ENCODE assay signal across 1 cellular context in genomic region chr2:74816540-74817331, GRCh38.
TF ChIP-seq lines count a peak whose summit lies in the region.

No MANE protein-coding gene starts in this region.

TF ChIP-seq in HepG2, 621 proteins besides CTCF, POLR2A, EP300 and RAD21 (continued from another document and continues in another):
- TF ChIP-seq ZNF512B (CRISPR knock-in tag; IDR thresholded peaks at IDR 0.05; ENCODE audit: borderline replicate concordance) (no peak), ZBTB21 (CRISPR knock-in tag; IDR thresholded peaks at IDR 0.05) (no peak; the same call in 1 of the 2 replicates), SALL1 (CRISPR knock-in tag; IDR thresholded peaks at IDR 0.05) (peak; percentile 60), CBFB (CRISPR knock-in tag; IDR thresholded peaks at IDR 0.05) (peak; percentile 65; the same call in 1 of the 2 replicates), TRAFD1 (CRISPR knock-in tag; IDR thresholded peaks at IDR 0.05; ENCODE audit: borderline replicate concordance) (no peak), EZH2 (conservative IDR thresholded peaks at IDR 0.05; ENCODE audit: low read depth, low read length) (no peak), HMGXB4 (CRISPR knock-in tag; IDR thresholded peaks at IDR 0.05; ENCODE audit: borderline replicate concordance in 1 of 2, low read depth in 1 of 2) (peak in 1 of 2 experiments; percentile 26; a peak in 1 of 4 replicates), MATR3 (CRISPR knock-in tag; IDR thresholded peaks at IDR 0.05) (no peak), ZNF260 (CRISPR knock-in tag; IDR thresholded peaks at IDR 0.05; ENCODE audit: borderline replicate concordance, low read depth) (no peak), E2F1 (CRISPR knock-in tag; IDR thresholded peaks at IDR 0.05) (no peak), ZNF724P (CRISPR knock-in tag; IDR thresholded peaks at IDR 0.05; ENCODE audit: borderline replicate concordance) (no peak), ZNF558 (CRISPR knock-in tag; IDR thresholded peaks at IDR 0.05; ENCODE audit: borderline replicate concordance) (no peak), CREB1 (IDR thresholded peaks at IDR 0.05) (no peak), CREB1 (CRISPR knock-in tag; IDR thresholded peaks at IDR 0.05) (peak; percentile 30; the same call in 1 of the 2 replicates), ZNF549 (CRISPR knock-in tag; IDR thresholded peaks at IDR 0.05) (no peak), THAP9 (CRISPR knock-in tag; IDR thresholded peaks at IDR 0.05; ENCODE audit: borderline replicate concordance) (no peak), CCAR2 (optimal IDR thresholded peaks at IDR 0.05; ENCODE audit: low read depth, low read length) (no peak), MTF2 (CRISPR knock-in tag; IDR thresholded peaks at IDR 0.05; ENCODE audit: borderline replicate concordance) (no peak), ZNF547 (CRISPR knock-in tag; IDR thresholded peaks at IDR 0.05) (no peak), ZNF251 (CRISPR knock-in tag; IDR thresholded peaks at IDR 0.05) (no peak), NR2F2 (IDR thresholded peaks at IDR 0.05; ENCODE audit: borderline replicate concordance, low read depth) (peak; percentile 54; the same call in 1 of the 2 replicates), FOXK2 (IDR thresholded peaks at IDR 0.05) (no peak), ZNF446 (CRISPR knock-in tag; IDR thresholded peaks at IDR 0.05) (no peak), ZNF333 (CRISPR knock-in tag; IDR thresholded peaks at IDR 0.05; ENCODE audit: borderline replicate concordance) (no peak), ZNF367 (CRISPR knock-in tag; IDR thresholded peaks at IDR 0.05; ENCODE audit: borderline replicate concordance) (no peak), FOXO1 (CRISPR knock-in tag; IDR thresholded peaks at IDR 0.05) (peak; percentile 56; the same call in 1 of the 2 replicates), CHCHD3 (CRISPR knock-in tag; IDR thresholded peaks at IDR 0.05) (no peak), ZNF557 (CRISPR knock-in tag; IDR thresholded peaks at IDR 0.05) (no peak), ONECUT2 (CRISPR knock-in tag; IDR thresholded peaks at IDR 0.05) (no peak), SRY (CRISPR knock-in tag; IDR thresholded peaks at IDR 0.05) (0 out of 2 replicates have a peak, but pooled peaks have one; percentile 53), STAT6 (CRISPR knock-in tag; IDR thresholded peaks at IDR 0.05; ENCODE audit: borderline replicate concordance) (peak; percentile 83), ZNF782 (CRISPR knock-in tag; IDR thresholded peaks at IDR 0.05; ENCODE audit: borderline replicate concordance) (no peak), CENPX (CRISPR knock-in tag; IDR thresholded peaks at IDR 0.05) (no peak), ZNF609 (CRISPR knock-in tag; IDR thresholded peaks at IDR 0.05; ENCODE audit: borderline replicate concordance) (peak; percentile 90), ZSCAN30 (CRISPR knock-in tag; IDR thresholded peaks at IDR 0.05) (no peak), GATAD1 (CRISPR knock-in tag; IDR thresholded peaks at IDR 0.05) (peak; percentile 62; the same call in 1 of the 2 replicates), ETV5 (CRISPR knock-in tag; IDR thresholded peaks at IDR 0.05; ENCODE audit: borderline replicate concordance) (no peak; the same call in 1 of the 2 replicates), ZMAT3 (CRISPR knock-in tag; conservative IDR thresholded peaks at IDR 0.05) (peak; percentile 61), SNAI1 (CRISPR knock-in tag; IDR thresholded peaks at IDR 0.05; ENCODE audit: borderline replicate concordance) (no peak), BCL3 (CRISPR knock-in tag; IDR thresholded peaks at IDR 0.05) (no peak; the same call in 1 of the 2 replicates), SRSF9 (IDR thresholded peaks at IDR 0.05; ENCODE audit: borderline replicate concordance, insufficient read depth, low read depth, low read length, poor library complexity, severe bottlenecking) (no peak), ZSCAN31 (CRISPR knock-in tag; IDR thresholded peaks at IDR 0.05; ENCODE audit: low read depth) (0 out of 2 replicates have a peak, but pooled peaks have one; percentile 43), ARNT2 (CRISPR knock-in tag; IDR thresholded peaks at IDR 0.05; ENCODE audit: low read depth) (no peak)
